12 cellular contexts compared by ENCODE assay signal in the genomic region with DNA sequence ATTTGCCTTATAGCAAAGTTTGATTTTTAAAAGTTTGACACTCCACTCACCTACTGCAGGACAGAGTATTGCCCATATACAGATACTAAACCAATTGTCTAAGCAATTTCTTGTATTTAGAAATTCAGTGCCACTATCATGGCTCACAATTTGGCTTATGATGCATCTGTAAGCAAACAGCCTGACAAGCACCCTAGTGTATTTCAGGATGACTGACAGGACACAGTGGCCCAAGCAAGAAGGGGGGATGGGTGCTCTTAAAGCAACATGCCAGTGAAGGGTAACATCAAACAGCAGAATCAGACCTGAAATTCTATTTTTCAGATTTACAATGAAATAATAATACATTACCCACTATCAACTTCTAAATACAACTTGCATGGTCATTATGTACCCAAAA. TPM values are rescaled to one million over a fixed set of nuclear protein-coding genes. Genes with fewer than 3 reads are reported as not detected.
DNase-seq lines count a peak whose midpoint lies in the region; TF ChIP-seq lines count a peak whose summit lies in the region.
"Had no signal": no experiment of that assay in that cellular context is flagged by ENCODE, and none has a peak within 500 bp of the region (broad histone marks: within the 10 kb centered on the region; RNA-seq: fewer than 3 reads in every experiment).

No MANE protein-coding gene starts in this region.

- no peaks in the 10 kb centered on the region for H3K27me3 Mint-ChIP-seq in glutamatergic neuron (ENCODE audit: unreplicated experiment)
- H3K27me3 Mint-ChIP-seq in nephron progenitor cell (ENCODE audit: low read depth, poor library complexity), result no peaks in the 10 kb centered on the region

- peak; percentile 39 for DNase-seq in GM12865 (ENCODE audit: low read depth)
- DNase-seq in glutamatergic neuron, result peak; percentile 41
- peak in 47 of 56 donors; percentile 1 to 83 (median 55) for DNase-seq in nucleus accumbens (lab: John Stamatoyannopoulos, UW)
- no peak for DNase-seq in NCI-H187 (lab: John Stamatoyannopoulos, UW)
- no peak for DNase-seq in nephron progenitor cell
- no peak for DNase-seq in SKM-1 (lab: John Stamatoyannopoulos, UW; ENCODE audit: unreplicated experiment)
- DNase-seq in NCI-H345 (lab: John Stamatoyannopoulos, UW), result no peak
- DNase-seq: NCI-H1694 treated with DMSO at 0.1 percent for 48 hours, spleen had no signal

- H3K9me3 Mint-ChIP-seq in glutamatergic neuron (ENCODE audit: unreplicated experiment) (no peaks in the 10 kb centered on the region), nephron progenitor cell (no peaks in the 10 kb centered on the region)

- TF ChIP-seq POLR2A in Raji (IDR thresholded peaks at IDR 0.05; ENCODE audit: insufficient read depth, low read depth, low read length), result peak; percentile 59

- H3K4me3 Mint-ChIP-seq in glutamatergic neuron (ENCODE audit: unreplicated experiment) (peak overlapping the region; percentile 50), nephron progenitor cell (no peak overlapping the region)
- H3K4me3 Mint-ChIP-seq: B cell had no signal

- no peak for TF ChIP-seq CTCF in GM12865 (IDR thresholded peaks at IDR 0.05; ENCODE audit: insufficient read depth, low read depth, low read length, missing control alignments)
- TF ChIP-seq CTCF in glutamatergic neuron (IDR thresholded peaks at IDR 0.05; ENCODE audit: partially characterized antibody, unreplicated experiment), result no peak
- TF ChIP-seq CTCF in nephron progenitor cell (IDR thresholded peaks at IDR 0.05), result no peak

- peak overlapping the region; percentile 5 for H3K27ac Mint-ChIP-seq in glutamatergic neuron (ENCODE audit: unreplicated experiment)
- no peak overlapping the region for H3K27ac Mint-ChIP-seq in nephron progenitor cell
- H3K27ac Mint-ChIP-seq: B cell had no signal

- H3K4me3 ChIP-seq in GM12865 (ENCODE audit: low read depth, low read length), result no peak overlapping the region
- H3K4me3 ChIP-seq: spleen had no signal

- peaks cover 21% of the 10 kb centered on the region for H3K4me1 Mint-ChIP-seq in glutamatergic neuron (ENCODE audit: low read depth, unreplicated experiment)
- peaks cover 15% of the 10 kb centered on the region for H3K4me1 Mint-ChIP-seq in nephron progenitor cell
- H3K4me1 Mint-ChIP-seq: B cell had no signal

- H3K36me3 Mint-ChIP-seq in glutamatergic neuron (ENCODE audit: unreplicated experiment) (no peaks in the 10 kb centered on the region), nephron progenitor cell (ENCODE audit: low read depth) (no peaks in the 10 kb centered on the region)

RNA-seq across cellular contexts. Expression of a gene that starts 30.5 kb away (rescaled TPM):
- 3.3 TPM for total RNA-seq in glutamatergic neuron (ENCODE audit: unreplicated experiment)
- total RNA-seq: B cell, fibroblast of villous mesenchyme had no signal

Comparison
In these comparisons a context has a peak if more than half of its experiments do, and no peak if none do; other contexts are left out.
1. DNase-seq: peak in GM12865 (single experiment), glutamatergic neuron (single experiment) and nucleus accumbens (47 of 56); none in NCI-H187 (0 of 2), nephron progenitor cell (single experiment), SKM-1 (single experiment) and NCI-H345 (single experiment).